Comparison of ENCODE assay signal across 8 cellular contexts in genomic region chr4:4334798-4335520, GRCh38. TPM values are rescaled to one million over a fixed set of nuclear protein-coding genes. Genes with fewer than 3 reads are reported as not detected.
DNase-seq lines count a peak whose midpoint lies in the region; ATAC-seq and TF ChIP-seq lines count a peak whose summit lies in the region.

No MANE protein-coding gene starts in this region.

- no peaks in the 10 kb centered on the region for H3K36me3 ChIP-seq in HAP-1 (replicated peaks)
- H3K36me3 ChIP-seq in right lobe of liver, result no peaks in the 10 kb centered on the region

- H3K27ac Mint-ChIP-seq in central memory CD8-positive, alpha-beta T cell (ENCODE audit: low read depth), result no peak overlapping the region

- 47% methylated on average over 20 of the region's 21 CpGs for WGBS in right lobe of liver (ENCODE audit: insufficient coverage, low coverage, low lambda C conversion rate, missing lambda C conversion rate)

- ATAC-seq in central memory CD8-positive, alpha-beta T cell (replicated peaks; ENCODE audit: extremely low read depth, poor library complexity, severe bottlenecking), result peak; percentile 89
- ATAC-seq in right lobe of liver, result peak; percentile 83 to 94 (median 92)
- ATAC-seq in HG02623 (IDR thresholded peaks at IDR 0.05; ENCODE audit: unreplicated experiment), result no peak

- no peaks in the 10 kb centered on the region for H3K9me3 ChIP-seq in HAP-1
- H3K9me3 ChIP-seq in right lobe of liver, result no peaks in the 10 kb centered on the region

- in situ Hi-C loops in HAP-1 (cut with MboI; ENCODE audit: low sequenced_read_pairs), result no loop called here

- no peak overlapping the region for H3K27ac ChIP-seq in right lobe of liver

- peak overlapping the region; percentile 32 for H3K4me3 Mint-ChIP-seq in central memory CD8-positive, alpha-beta T cell

- no peaks in the 10 kb centered on the region for H3K9me3 Mint-ChIP-seq in central memory CD8-positive, alpha-beta T cell

- peaks cover 3% of the 10 kb centered on the region for H3K36me3 Mint-ChIP-seq in central memory CD8-positive, alpha-beta T cell (ENCODE audit: insufficient read depth)

- H3K27me3 Mint-ChIP-seq in central memory CD8-positive, alpha-beta T cell, result no peaks in the 10 kb centered on the region

- DNase-seq in GM04504 (ENCODE audit: low read depth), result peak; percentile 10
- peak; percentile 45 to 79 for DNase-seq in HAP-1 (ENCODE audit: low spot score in 2 of 2)
- DNase-seq in NCI-H1694 treated with DMSO at 0.1 percent for 48 hours (lab: John Stamatoyannopoulos, UW), result peak; percentile 42
- peak; percentile 59 for DNase-seq in activated CD4-positive, alpha-beta T cell treated with anti-CD3 and anti-CD28 coated beads for 1 hour
- peak; percentile 63 to 66 for DNase-seq in central memory CD8-positive, alpha-beta T cell (ENCODE audit: low spot score in 2 of 2)
- DNase-seq in right lobe of liver, result peak; percentile 77 to 82 (median 80)
- peak; percentile 51 for DNase-seq in stimulated activated CD8-positive, alpha-beta memory T cell treated with anti-CD3 and anti-CD28 coated beads, Interleukin-12 subunit alpha, Interleukin-12 subunit beta, amount 100 ng/mL, for 4 hours (ENCODE audit: low read depth)

- H3K27me3 ChIP-seq in HAP-1 (ENCODE audit: low read depth), result no peaks in the 10 kb centered on the region
- no peaks in the 10 kb centered on the region for H3K27me3 ChIP-seq in right lobe of liver

- intact Hi-C loops in right lobe of liver (cut with DNase I), result loop anchor here (5.0 to 10.0 kb wide), 2 partner anchors 80 to 83 kb away; no protein-coding TSS in a partner anchor

- TF ChIP-seq POLR2A in right lobe of liver (IDR thresholded peaks at IDR 0.05), result no peak

- H3K4me1 Mint-ChIP-seq in central memory CD8-positive, alpha-beta T cell, result peaks cover 10% of the 10 kb centered on the region

- peak; percentile 79 to 89 (median 80) for TF ChIP-seq CTCF in right lobe of liver (IDR thresholded peaks at IDR 0.05)

- no peaks in the 10 kb centered on the region for H3K4me1 ChIP-seq in HAP-1
- H3K4me1 ChIP-seq in right lobe of liver, result no peaks in the 10 kb centered on the region

- H3K4me3 ChIP-seq in HAP-1, result no peak overlapping the region
- H3K4me3 ChIP-seq in right lobe of liver, result no peak overlapping the region

RNA-seq across cellular contexts. Expression of gene ZBTB49, which starts 44.9 kb away (rescaled TPM):
- 1 to 10 TPM; 1.4 to 3.3 (median 2.5) TPM for total RNA-seq in right lobe of liver

RNA-seq across cellular contexts. Expression of gene LYAR, which starts 45.0 kb away (rescaled TPM):
- total RNA-seq in right lobe of liver, result 1 to 10 TPM; 2.6 to 8.9 (median 5.2) TPM

RNA-seq across cellular contexts. Expression of gene NSG1, which starts 51.9 kb away (rescaled TPM):
- under 1 TPM in 2 of 6 experiments, not detected in 4; 0.22 to 0.29 TPM for total RNA-seq in right lobe of liver

Comparison
In these comparisons a context has a peak if more than half of its experiments do, and no peak if none do; other contexts are left out.
1. DNase-seq: peak in every context shown above with its lines; median percentile 80 in right lobe of liver; 64 in central memory CD8-positive, alpha-beta T cell; 62 in HAP-1; 59 in activated CD4-positive, alpha-beta T cell treated with anti-CD3 and anti-CD28 coated beads for 1 hour; 51 in stimulated activated CD8-positive, alpha-beta memory T cell treated with anti-CD3 and anti-CD28 coated beads, Interleukin-12 subunit alpha, Interleukin-12 subunit beta, amount 100 ng/mL, for 4 hours; 42 in NCI-H1694 treated with DMSO at 0.1 percent for 48 hours; 10 in GM04504.